ENCODE assay signal across 25 cellular contexts in genomic region chr4:35342833-35343232, GRCh38.
"Had no signal": no experiment of that assay in that cellular context is flagged by ENCODE, and none has a peak within 500 bp of the region (broad histone marks: within the 10 kb centered on the region; RNA-seq: fewer than 3 reads in every experiment).

No MANE protein-coding gene starts in this region.

- FAIRE-seq: bronchial epithelial cell, K562, RCC 7860 had no signal

- DNase-seq: activated CD4-positive, alpha-beta T cell treated with anti-CD3 and anti-CD28 coated beads for 48 hours; activated CD4-positive, alpha-beta T cell treated with anti-CD3 and anti-CD28 coated beads, Interleukin-2, amount 50 U/mL, for 4 hours; activated CD4-positive, CD25-positive, alpha-beta regulatory T cell treated with anti-CD3 and anti-CD28 coated beads, Interleukin-2, amount 50 U/mL, for 72 hours; activated CD8-positive, alpha-beta memory T cell treated with anti-CD3 and anti-CD28 coated beads, Interleukin-2, amount 10 ng/mL, durations not matched to agents 7 days and 5 days; activated effector memory CD4-positive, alpha-beta T cell treated with anti-CD3 and anti-CD28 coated beads, Interleukin-2, amount 50 U/mL, for 16 hours; activated naive CD4-positive, alpha-beta T cell treated with Interleukin-2 at 50 U/mL for 16 hours; activated naive CD8-positive, alpha-beta T cell treated with anti-CD3 and anti-CD28 coated beads, Interleukin-2, amount 50 U/mL, for 24 hours; activated T-cell treated with anti-CD3 and anti-CD28 coated beads, Interleukin-2, amount 50 U/mL, for 24 hours; amniotic stem cell; body of pancreas; central memory CD4-positive, alpha-beta T cell; NCI-H1048; NCI-H1417; NCI-H1930; NCI-H2171; NCI-H2227 treated with DMSO at 0.1 percent for 48 hours; NCI-H446 treated with DMSO at 0.1 percent for 48 hours; NCI-H524 treated with DMSO at 0.1 percent for 48 hours; NCI-H748 treated with DMSO at 0.1 percent for 48 hours; PC-3; SHP77 treated with DMSO at 0.1 percent for 48 hours; T-helper 1 cell had no signal
